In the genomic region with DNA sequence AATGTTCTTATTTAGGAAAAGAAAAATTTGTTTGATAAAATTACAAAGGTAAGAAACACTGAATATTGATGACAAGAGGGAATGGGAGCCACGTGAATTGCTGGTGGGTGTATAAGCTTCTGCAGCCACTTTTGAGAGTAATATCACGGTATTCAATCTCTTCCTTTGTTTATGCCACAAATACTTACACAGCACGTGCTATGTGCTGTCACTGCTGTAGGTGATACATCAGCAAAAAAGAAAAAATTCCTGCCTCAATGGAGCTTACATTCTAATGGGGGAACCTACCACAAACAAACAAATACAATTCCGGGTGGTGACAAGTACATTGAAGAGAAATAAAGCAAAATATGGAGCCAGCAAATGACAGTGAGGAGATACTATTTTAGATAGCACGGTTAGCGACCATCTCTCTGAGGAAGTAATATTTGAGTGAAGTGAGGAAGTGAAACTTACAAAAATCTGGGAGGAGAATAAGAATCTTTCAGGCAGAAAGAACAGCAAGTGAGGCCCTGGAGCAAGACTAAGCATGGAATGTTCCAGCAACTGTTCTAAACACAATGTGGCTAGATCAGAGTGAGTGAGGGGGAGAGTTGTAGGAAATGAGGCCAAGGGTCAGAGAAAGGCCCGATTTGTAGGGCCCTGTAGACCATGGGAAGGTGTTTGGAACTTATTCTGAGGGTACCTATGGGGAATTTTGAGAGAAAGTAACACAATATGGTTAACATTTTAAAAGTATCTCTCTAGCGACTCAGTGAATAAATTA, we compare ENCODE assay signal across 17 cellular contexts. TPM values are rescaled to one million over a fixed set of nuclear protein-coding genes. Genes with fewer than 3 reads are reported as not detected.
DNase-seq lines count a peak whose midpoint lies in the region; ATAC-seq and TF ChIP-seq lines count a peak whose summit lies in the region.
"Had no signal": no experiment of that assay in that cellular context is flagged by ENCODE, and none has a peak within 500 bp of the region (broad histone marks: within the 10 kb centered on the region; RNA-seq: fewer than 3 reads in every experiment).

No MANE protein-coding gene starts in this region.

- no peak overlapping the region for H3K9ac ChIP-seq in PC-3 (ENCODE audit: low read length)

- H3K9me3 Mint-ChIP-seq in CD14-positive monocyte: peaks cover 0 to 4% (median 0%) of the 10 kb centered on the region in 7 donors
- no peaks in the 10 kb centered on the region for H3K9me3 Mint-ChIP-seq in activated T-helper 2 cell treated with anti-CD3 and anti-CD28 coated beads, Interferon-gamma antibody, Interleukin-2, Interleukin-4, amounts not matched to agents 10 μg/mL and 5 μg/mL and 100 μg/mL, durations not matched to agents 14 hours and 24 hours and 36 hours
- H3K9me3 Mint-ChIP-seq: natural killer cell had no signal

- H3K27me3 Mint-ChIP-seq in CD14-positive monocyte (ENCODE audit: low read depth in 3 of 3): peaks cover 56 to 86% (median 79%) of the 10 kb centered on the region in 3 donors
- peaks cover 62% of the 10 kb centered on the region for H3K27me3 Mint-ChIP-seq in activated T-helper 2 cell treated with anti-CD3 and anti-CD28 coated beads, Interferon-gamma antibody, Interleukin-2, Interleukin-4, amounts not matched to agents 10 μg/mL and 5 μg/mL and 100 μg/mL, durations not matched to agents 14 hours and 24 hours and 36 hours (ENCODE audit: low read depth)

- H3K4me3 Mint-ChIP-seq in CD14-positive monocyte: peak overlapping the region in 1 of 2 donors; percentile 66
- H3K4me3 Mint-ChIP-seq in activated T-helper 2 cell treated with anti-CD3 and anti-CD28 coated beads, Interferon-gamma antibody, Interleukin-2, Interleukin-4, amounts not matched to agents 10 μg/mL and 5 μg/mL and 100 μg/mL, durations not matched to agents 14 hours and 24 hours and 36 hours (ENCODE audit: low read depth): no peak overlapping the region
- H3K4me3 Mint-ChIP-seq: activated naive CD8-positive, alpha-beta T cell; natural killer cell had no signal

- BruUV-seq in PC-3 (replicated peaks; lab: Mats Ljungman, UMichigan): no TSS peak

- TF ChIP-seq CTCF in CD14-positive monocyte (IDR thresholded peaks at IDR 0.05): no peak
- TF ChIP-seq CTCF in PC-3 (conservative IDR thresholded peaks at IDR 0.05; ENCODE audit: low read depth, low read length): no peak

- POLR2A ChIA-PET in PC-3 (lab: Charles Lee; ENCODE audit: unreplicated experiment): no interaction called here

- no peaks in the 10 kb centered on the region for H3K27me3 ChIP-seq in PC-3 (ENCODE audit: low read length)

- no peaks in the 10 kb centered on the region for H3K9me2 ChIP-seq in PC-3 (replicated peaks; ENCODE audit: low read length)

- H3K27ac Mint-ChIP-seq in CD14-positive monocyte: peak overlapping the region in 6 of 7 donors; percentile 22 to 86 (median 56)
- no peak overlapping the region for H3K27ac Mint-ChIP-seq in activated T-helper 2 cell treated with anti-CD3 and anti-CD28 coated beads, Interferon-gamma antibody, Interleukin-2, Interleukin-4, amounts not matched to agents 10 μg/mL and 5 μg/mL and 100 μg/mL, durations not matched to agents 14 hours and 24 hours and 36 hours
- H3K27ac Mint-ChIP-seq: activated naive CD8-positive, alpha-beta T cell had no signal

- no peaks in the 10 kb centered on the region for H3K9me3 ChIP-seq in PC-3 (ENCODE audit: low read length)

- CTCF ChIA-PET in PC-3 (lab: Charles Lee): no interaction called here

- peaks cover 27% of the 10 kb centered on the region for H3K4me1 ChIP-seq in PC-3 (ENCODE audit: insufficient read depth, low read length)

- no peaks in the 10 kb centered on the region for H3K36me3 ChIP-seq in PC-3 (ENCODE audit: low read depth, low read length)

- no peak overlapping the region for H2AFZ ChIP-seq in PC-3 (ENCODE audit: low read length)

- no peak overlapping the region for H3K4me2 ChIP-seq in PC-3 (ENCODE audit: low read length)

- H3K36me3 Mint-ChIP-seq in CD14-positive monocyte: peaks cover 2 to 16% of the 10 kb centered on the region in 2 donors
- no peaks in the 10 kb centered on the region for H3K36me3 Mint-ChIP-seq in activated T-helper 2 cell treated with anti-CD3 and anti-CD28 coated beads, Interferon-gamma antibody, Interleukin-2, Interleukin-4, amounts not matched to agents 10 μg/mL and 5 μg/mL and 100 μg/mL, durations not matched to agents 14 hours and 24 hours and 36 hours (ENCODE audit: low read depth)
- H3K36me3 Mint-ChIP-seq: activated naive CD8-positive, alpha-beta T cell; natural killer cell had no signal

- peaks cover 43% of the 10 kb centered on the region for H3K4me1 Mint-ChIP-seq in CD14-positive monocyte
- peaks cover 17% of the 10 kb centered on the region for H3K4me1 Mint-ChIP-seq in activated T-helper 2 cell treated with anti-CD3 and anti-CD28 coated beads, Interferon-gamma antibody, Interleukin-2, Interleukin-4, amounts not matched to agents 10 μg/mL and 5 μg/mL and 100 μg/mL, durations not matched to agents 14 hours and 24 hours and 36 hours (ENCODE audit: low read depth)

- H3K79me2 ChIP-seq in PC-3 (ENCODE audit: low read length): no peaks in the 10 kb centered on the region

- H3F3A ChIP-seq in PC-3 (ENCODE audit: low read length, unreplicated experiment): no peaks in the 10 kb centered on the region

- intact Hi-C loops in CD14-positive monocyte (cut with micrococcal nuclease): no loop called here
- intact Hi-C loops in PC-3 (cut with micrococcal nuclease): no loop called here
- intact Hi-C loops in activated T-helper 2 cell treated with anti-CD3 and anti-CD28 coated beads, Interferon-gamma antibody, Interleukin-2, Interleukin-4, amounts not matched to agents 10 μg/mL and 5 μg/mL and 100 μg/mL, durations not matched to agents 14 hours and 24 hours and 36 hours (cut with micrococcal nuclease): no loop called here

- DNase-seq in CD14-positive monocyte (ENCODE audit: low spot score) (no peak), OCI-M1 (lab: John Stamatoyannopoulos, UW) (peak; percentile 39), PC-3 (no peak)
- DNase-seq in activated T-helper 2 cell treated with anti-CD3 and anti-CD28 coated beads, Interferon-gamma antibody, Interleukin-2, Interleukin-4, amounts not matched to agents 10 μg/mL and 5 μg/mL and 100 μg/mL, durations not matched to agents 14 hours and 24 hours and 36 hours (ENCODE audit: low spot score): no peak
- DNase-seq: activated CD4-positive, alpha-beta T cell treated with anti-CD3 and anti-CD28 coated beads for 4 hours; effector CD8-positive, alpha-beta T cell; hypothalamus; natural killer cell; NCI-H1092; stimulated activated CD4-positive, alpha-beta T cell treated with anti-CD3 and anti-CD28 coated beads, Interleukin-12 subunit alpha, Interleukin-12 subunit beta, amount 100 ng/mL, for 4 hours; stimulated activated naive CD8-positive, alpha-beta T cell treated with anti-CD3 and anti-CD28 coated beads, Interleukin-15, Interleukin-2, amounts not matched to agents 100 U/mL and 50 U/mL, for 24 hours had no signal

- H3K27ac ChIP-seq in PC-3 (ENCODE audit: low read length): no peak overlapping the region

- no peaks in the 10 kb centered on the region for H4K20me1 ChIP-seq in PC-3 (ENCODE audit: low read length)

- no peak overlapping the region for H3K4me3 ChIP-seq in PC-3 (ENCODE audit: low read length)

- ATAC-seq in GM19328 (IDR thresholded peaks at IDR 0.05; ENCODE audit: unreplicated experiment) (peak; percentile 54), HG03060 (IDR thresholded peaks at IDR 0.05; ENCODE audit: low read depth, unreplicated experiment) (peak; percentile 38), PC-3 (no peak), HG03378 (IDR thresholded peaks at IDR 0.05; ENCODE audit: unreplicated experiment) (no peak), HG03108 (IDR thresholded peaks at IDR 0.05; ENCODE audit: unreplicated experiment) (no peak)
- ATAC-seq: natural killer cell; Panc1; stimulated activated naive CD8-positive, alpha-beta T cell treated with anti-CD3 and anti-CD28 coated beads, Interleukin-15, Interleukin-2, amounts not matched to agents 100 U/mL and 50 U/mL, for 24 hours had no signal

RNA-seq across cellular contexts. Expression of a gene that starts 2.6 kb away (rescaled TPM):
- polyA plus RNA-seq in CD14-positive monocyte: under 1 TPM; 0.36 to 0.39 TPM
- 10.2 and 12.7 TPM in 2 replicates for total RNA-seq in PC-3 (2014; rRNA removed)
- 0.16 TPM in 1 of 2 replicates, not detected in the other for total RNA-seq in activated T-helper 2 cell treated with anti-CD3 and anti-CD28 coated beads, Interferon-gamma antibody, Interleukin-2, Interleukin-4, amounts not matched to agents 10 μg/mL and 5 μg/mL and 100 μg/mL, durations not matched to agents 14 hours and 24 hours and 36 hours

RNA-seq across cellular contexts. Expression of a gene that starts 11.7 kb away (rescaled TPM):
- polyA plus RNA-seq in CD14-positive monocyte: under 1 TPM; 0.39 to 0.51 TPM
- not detected in 2 replicates for total RNA-seq in PC-3 (2014; rRNA removed)
- not detected in 2 replicates for total RNA-seq in activated T-helper 2 cell treated with anti-CD3 and anti-CD28 coated beads, Interferon-gamma antibody, Interleukin-2, Interleukin-4, amounts not matched to agents 10 μg/mL and 5 μg/mL and 100 μg/mL, durations not matched to agents 14 hours and 24 hours and 36 hours

RNA-seq across cellular contexts. Expression of a gene that starts 30.8 kb away (rescaled TPM):
- polyA plus RNA-seq in CD14-positive monocyte: 10 to 100 TPM; 30.5 to 32.0 TPM
- total RNA-seq in PC-3 (2014; rRNA removed): 82.2 and 97.6 TPM in 2 replicates
- 31.2 and 38.0 TPM in 2 replicates for total RNA-seq in activated T-helper 2 cell treated with anti-CD3 and anti-CD28 coated beads, Interferon-gamma antibody, Interleukin-2, Interleukin-4, amounts not matched to agents 10 μg/mL and 5 μg/mL and 100 μg/mL, durations not matched to agents 14 hours and 24 hours and 36 hours

RNA-seq across cellular contexts. Expression of a gene that starts 47.4 kb away (rescaled TPM):
- polyA plus RNA-seq in CD14-positive monocyte: 10 to 100 TPM; 22.2 to 25.6 TPM
- total RNA-seq in PC-3 (2014; rRNA removed): 19.2 and 19.7 TPM in 2 replicates
- 29.6 and 30.4 TPM in 2 replicates for total RNA-seq in activated T-helper 2 cell treated with anti-CD3 and anti-CD28 coated beads, Interferon-gamma antibody, Interleukin-2, Interleukin-4, amounts not matched to agents 10 μg/mL and 5 μg/mL and 100 μg/mL, durations not matched to agents 14 hours and 24 hours and 36 hours

RNA-seq across cellular contexts. Expression of a gene that starts 55.8 kb away (rescaled TPM):
- polyA plus RNA-seq in CD14-positive monocyte: 10 to 100 TPM; 12.1 to 41.5 TPM
- total RNA-seq in PC-3 (2014; rRNA removed): not detected in 2 replicates
- total RNA-seq in activated T-helper 2 cell treated with anti-CD3 and anti-CD28 coated beads, Interferon-gamma antibody, Interleukin-2, Interleukin-4, amounts not matched to agents 10 μg/mL and 5 μg/mL and 100 μg/mL, durations not matched to agents 14 hours and 24 hours and 36 hours: not detected in 2 replicates

Comparison
In these comparisons a context has a peak if more than half of its experiments do, and no peak if none do; other contexts are left out.
1. ATAC-seq: peak in GM19328 (single experiment) and HG03060 (single experiment); none in PC-3 (single experiment), HG03378 (single experiment) and HG03108 (single experiment).